14 cellular contexts compared by ENCODE assay signal in the genomic region with DNA sequence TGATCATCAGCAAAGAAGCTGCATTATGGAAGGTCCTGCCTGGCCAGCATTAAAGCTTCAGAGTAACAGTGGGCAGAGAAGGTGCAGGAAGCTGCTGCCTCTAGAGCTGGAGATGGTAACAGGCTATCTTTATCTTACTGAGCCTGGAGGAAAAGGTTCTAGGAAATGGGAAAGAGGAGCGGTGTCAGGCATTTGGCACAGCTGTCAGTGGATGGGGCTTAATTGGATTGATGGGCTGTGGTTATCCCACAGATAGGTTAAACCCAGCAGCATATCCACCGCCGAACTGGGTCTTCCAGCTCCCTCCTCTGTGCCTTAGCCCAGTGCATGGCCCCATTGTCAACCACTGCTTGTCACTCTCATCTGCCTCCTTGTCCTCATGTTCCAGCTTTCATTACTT.
"Had no signal": no experiment of that assay in that cellular context is flagged by ENCODE, and none has a peak within 500 bp of the region (broad histone marks: within the 10 kb centered on the region; RNA-seq: fewer than 3 reads in every experiment).

No MANE protein-coding gene starts in this region.

- FAIRE-seq: small intestine had no signal

- H3K4me1 Mint-ChIP-seq: activated naive CD4-positive, alpha-beta T cell treated with anti-CD3 and anti-CD28 coated beads, Interleukin-2, amount 10 ng/mL, durations not matched to agents 7 days and 5 days; stimulated activated memory B cell treated with anti-CD40 and anti-IgM and Interleukin-4, amounts not matched to agents 10 μg/mL and 1 μg/mL and 100 μg/mL, for 72 hours had no signal

- H3K27ac Mint-ChIP-seq: activated T-helper 2 cell treated with anti-CD3 and anti-CD28 coated beads, Interferon-gamma antibody, Interleukin-2, Interleukin-4, amounts not matched to agents 10 μg/mL and 5 μg/mL and 100 μg/mL, durations not matched to agents 14 hours and 24 hours and 36 hours; stimulated activated memory B cell treated with anti-CD40 and anti-IgM and Interleukin-4, amounts not matched to agents 10 μg/mL and 1 μg/mL and 100 μg/mL, for 72 hours; T-helper 1 cell treated with Interleukin-12 subunit alpha and Interleukin-12 subunit beta and Interleukin-4 antibody, amounts not matched to agents 30 μg/mL and 1 μg/mL, for 36 hours; type B pancreatic cell had no signal

- H3K9ac ChIP-seq: parathyroid adenoma had no signal

- H3K9me3 Mint-ChIP-seq: activated naive CD4-positive, alpha-beta T cell treated with anti-CD3 and anti-CD28 coated beads, Interleukin-2, amount 10 ng/mL, durations not matched to agents 7 days and 5 days; activated T-helper 2 cell treated with anti-CD3 and anti-CD28 coated beads, Interferon-gamma antibody, Interleukin-2, Interleukin-4, amounts not matched to agents 10 μg/mL and 5 μg/mL and 100 μg/mL, durations not matched to agents 14 hours and 24 hours and 36 hours; neural crest cell; stimulated activated memory B cell treated with anti-CD40 and anti-IgM and Interleukin-4, amounts not matched to agents 10 μg/mL and 1 μg/mL and 100 μg/mL, for 72 hours; T-helper 1 cell treated with Interleukin-12 subunit alpha and Interleukin-12 subunit beta and Interleukin-4 antibody, amounts not matched to agents 30 μg/mL and 1 μg/mL, for 36 hours; type B pancreatic cell had no signal

- DNase-seq: activated CD4-positive, alpha-beta T cell treated with anti-CD3 and anti-CD28 coated beads, Interleukin-2, amount 50 U/mL, for 1 hour; activated naive CD4-positive, alpha-beta T cell treated with anti-CD3 and anti-CD28 coated beads, Interleukin-2, amount 10 ng/mL, durations not matched to agents 7 days and 5 days; adrenal gland; body of pancreas; glutamatergic neuron had no signal

- ATAC-seq: esophagus mucosa; SK-N-SH treated with all-trans-retinoic acid at 6 μM for 48 hours; stimulated activated memory B cell treated with anti-CD40 and anti-IgM and Interleukin-4, amounts not matched to agents 10 μg/mL and 1 μg/mL and 100 μg/mL, for 72 hours had no signal

- H3K27ac ChIP-seq: adrenal gland, parathyroid adenoma had no signal

- H2AFZ ChIP-seq: parathyroid adenoma had no signal

- H3K4me3 ChIP-seq: adrenal gland, body of pancreas had no signal

- H3K36me3 Mint-ChIP-seq: stimulated activated memory B cell treated with anti-CD40 and anti-IgM and Interleukin-4, amounts not matched to agents 10 μg/mL and 1 μg/mL and 100 μg/mL, for 72 hours; type B pancreatic cell had no signal

- H3K4me3 Mint-ChIP-seq: activated naive CD4-positive, alpha-beta T cell treated with anti-CD3 and anti-CD28 coated beads, Interleukin-2, amount 10 ng/mL, durations not matched to agents 7 days and 5 days; neural crest cell; stimulated activated memory B cell treated with anti-CD40 and anti-IgM and Interleukin-4, amounts not matched to agents 10 μg/mL and 1 μg/mL and 100 μg/mL, for 72 hours; T-helper 1 cell treated with Interleukin-12 subunit alpha and Interleukin-12 subunit beta and Interleukin-4 antibody, amounts not matched to agents 30 μg/mL and 1 μg/mL, for 36 hours; type B pancreatic cell had no signal

- H3K36me3 ChIP-seq: adrenal gland had no signal

- H3K27me3 ChIP-seq: adrenal gland, body of pancreas had no signal

- H3K9me3 ChIP-seq: adrenal gland, body of pancreas had no signal
